In the genomic region with DNA sequence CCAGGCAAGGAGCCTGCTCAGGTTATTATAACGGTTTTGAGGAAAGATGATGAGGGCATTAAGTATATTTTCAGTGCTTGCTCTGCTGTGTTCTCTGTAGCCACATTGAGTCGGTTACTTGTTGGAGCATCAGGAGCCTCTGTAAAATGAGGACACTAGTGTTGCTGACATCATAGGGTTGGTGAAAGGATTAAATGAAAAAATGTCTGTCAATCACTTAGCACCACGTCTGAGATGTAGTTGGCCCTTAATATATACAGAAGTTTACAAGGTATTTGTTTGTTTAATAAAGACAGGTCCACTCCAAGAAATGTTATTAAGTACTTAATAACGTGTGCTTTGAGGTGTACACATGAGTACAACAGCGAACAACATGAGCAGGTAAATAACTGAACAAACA, we compare ENCODE assay signal across 8 cellular contexts. TPM values are rescaled to one million over a fixed set of nuclear protein-coding genes. Genes with fewer than 3 reads are reported as not detected.
DNase-seq lines count a peak whose midpoint lies in the region; TF ChIP-seq lines count a peak whose summit lies in the region.

No MANE protein-coding gene starts in this region.

- peaks cover 11% of the 10 kb centered on the region for H3K79me2 ChIP-seq in OCI-LY3 (ENCODE audit: low read length)

- no peaks in the 10 kb centered on the region for H3K27me3 Mint-ChIP-seq in progenitor cell of endocrine pancreas

- DNase-seq in epithelial cell of prostate (ENCODE audit: low read depth, low spot score) (no peak), progenitor cell of endocrine pancreas (ENCODE audit: low spot score, unreplicated experiment) (no peak), A172 (ENCODE audit: low spot score) (no peak), amniotic stem cell (lab: John Stamatoyannopoulos, UW) (no peak)
- no peak for DNase-seq in stimulated activated naive CD4-positive, alpha-beta T cell (lab: John Stamatoyannopoulos, UW)
- DNase-seq in stimulated activated CD4-positive, alpha-beta T cell treated with anti-CD3 and anti-CD28 coated beads, Interleukin-15, amount 100 ng/mL, for 24 hours, result no peak

- H3K4me1 Mint-ChIP-seq in progenitor cell of endocrine pancreas (ENCODE audit: low read depth), result peaks cover 12% of the 10 kb centered on the region

- H3K4me2 ChIP-seq in OCI-LY3 (ENCODE audit: low read length), result peak overlapping the region; percentile 89

- H3K9me3 ChIP-seq in OCI-LY3 (ENCODE audit: insufficient read depth, low read length), result no peaks in the 10 kb centered on the region

- H3K4me3 ChIP-seq in GM08714 (ENCODE audit: low read length) (peak overlapping the region; percentile 85; the same call in 1 of the 2 replicates), OCI-LY3 (ENCODE audit: low read length) (peak overlapping the region; percentile 82)

- H2AFZ ChIP-seq in OCI-LY3 (ENCODE audit: low read depth, low read length), result peak overlapping the region; percentile 83

- TF ChIP-seq CTCF in OCI-LY3 (IDR thresholded peaks at IDR 0.05; ENCODE audit: low read depth, low read length) (no peak), progenitor cell of endocrine pancreas (IDR thresholded peaks at IDR 0.05; ENCODE audit: unreplicated experiment) (no peak)

- no peaks in the 10 kb centered on the region for H3K27me3 ChIP-seq in OCI-LY3 (ENCODE audit: low read depth, low read length)

- H3K4me1 ChIP-seq in OCI-LY3 (ENCODE audit: low read length), result peaks cover 16% of the 10 kb centered on the region

- peaks cover 13% of the 10 kb centered on the region for H3K36me3 ChIP-seq in OCI-LY3 (replicated peaks; ENCODE audit: low read depth, low read length)

- no peak overlapping the region for H3K27ac ChIP-seq in OCI-LY3 (ENCODE audit: low read length)
- peak overlapping the region; percentile 76 for H3K27ac ChIP-seq in epithelial cell of prostate

- H3K9me3 Mint-ChIP-seq in progenitor cell of endocrine pancreas (ENCODE audit: low read depth), result no peaks in the 10 kb centered on the region

- peak overlapping the region; percentile 39 for H3K9ac ChIP-seq in OCI-LY3 (ENCODE audit: low read length)

- peak overlapping the region; percentile 86 for H3K4me3 Mint-ChIP-seq in progenitor cell of endocrine pancreas (ENCODE audit: low read depth)

- H3K27ac Mint-ChIP-seq in progenitor cell of endocrine pancreas, result peak overlapping the region; percentile 56

- H4K20me1 ChIP-seq in OCI-LY3 (ENCODE audit: insufficient read depth, low read length), result no peaks in the 10 kb centered on the region

- no peaks in the 10 kb centered on the region for H3K36me3 Mint-ChIP-seq in progenitor cell of endocrine pancreas (ENCODE audit: insufficient read depth)

RNA-seq across cellular contexts. Expression of gene SLC25A26, which starts 0.7 kb away (rescaled TPM):
- 16.8 and 18.9 TPM in 2 replicates for total RNA-seq in progenitor cell of endocrine pancreas
- total RNA-seq in A172 (2014; rRNA removed; shearing (Covaris generic)), result 21.5 and 22.1 TPM in 2 replicates
